In the genomic region with DNA sequence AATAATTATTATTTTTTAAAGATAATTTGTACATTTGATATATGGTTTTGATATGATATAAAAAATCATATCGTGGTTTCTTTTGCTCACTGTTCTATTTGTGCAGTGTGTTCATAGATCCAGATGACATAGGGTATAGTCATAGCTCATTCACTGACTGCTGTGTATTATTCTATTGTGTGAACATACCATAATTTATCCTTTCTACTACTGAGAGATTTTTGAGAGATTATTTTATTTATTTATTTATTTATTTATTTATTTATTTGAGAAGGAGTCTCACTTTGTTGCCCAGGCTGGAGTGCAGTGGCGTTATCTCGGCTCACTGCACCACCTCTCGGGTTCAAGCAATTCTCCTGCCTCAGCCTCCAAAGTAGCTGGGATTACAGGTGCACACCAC, we compare ENCODE assay signal across 26 cellular contexts. TPM values are rescaled to one million over a fixed set of nuclear protein-coding genes. Genes with fewer than 3 reads are reported as not detected.
"Had no signal": no experiment of that assay in that cellular context is flagged by ENCODE, and none has a peak within 500 bp of the region (broad histone marks: within the 10 kb centered on the region; RNA-seq: fewer than 3 reads in every experiment).

No MANE protein-coding gene starts in this region.

- H3K9me3 ChIP-seq: pancreas, psoas muscle, right lobe of liver, sigmoid colon, stomach, thoracic aorta, thyroid gland, tibial nerve, upper lobe of left lung, vagina had no signal

- FAIRE-seq: pancreas, small intestine, urothelium cell line had no signal

- DNase-seq: naive thymus-derived CD4-positive, alpha-beta T cell; natural killer cell; occipital lobe; pancreas; psoas muscle; right lobe of liver; small intestine; stimulated activated CD4-positive, alpha-beta T cell treated with anti-CD3 and anti-CD28 coated beads, Interleukin-15, amount 100 ng/mL, for 24 hours; stimulated activated CD4-positive, alpha-beta T cell treated with anti-CD3 and anti-CD28 coated beads, Interleukin-2, amount 100 ng/mL, for 24 hours; stimulated activated CD4-positive, alpha-beta T cell treated with anti-CD3 and anti-CD28 coated beads, Interleukin-2, amount 100 ng/mL, for 48 hours; stimulated activated CD4-positive, alpha-beta T cell treated with anti-CD3 and anti-CD28 coated beads, Interleukin-4, amount 100 ng/mL, for 24 hours; stimulated activated naive B cell treated with anti-CD40 and anti-IgM and Interleukin-4, amounts not matched to agents 10 μg/mL and 1 μg/mL and 100 μg/mL, for 72 hours; stimulated activated naive CD4-positive, alpha-beta T cell treated with Interleukin-2 at 50 U/mL for 16 hours; stomach; thyroid gland; trophoblast cell; upper lobe of left lung had no signal

- H3K4me1 ChIP-seq: psoas muscle had no signal

- ATAC-seq: naive thymus-derived CD4-positive, alpha-beta T cell; natural killer cell; psoas muscle; right cardiac atrium; stimulated activated effector memory CD8-positive, alpha-beta T cell treated with anti-CD3 and anti-CD28 coated beads, Interleukin-12 subunit alpha, Interleukin-12 subunit beta, amount 100 ng/mL, for 72 hours; stimulated activated naive B cell treated with anti-CD40 and anti-IgM and Interleukin-4, amounts not matched to agents 10 μg/mL and 1 μg/mL and 100 μg/mL, for 72 hours had no signal

- H3K4me3 ChIP-seq: neural progenitor cell, pancreas, psoas muscle, right lobe of liver, sigmoid colon, stomach, thoracic aorta, thyroid gland, tibial nerve, upper lobe of left lung, vagina had no signal

- H2AFZ ChIP-seq: neural progenitor cell had no signal

- H3K27ac ChIP-seq: neural progenitor cell, psoas muscle, right lobe of liver, sigmoid colon, stomach, thoracic aorta, tibial nerve, upper lobe of left lung, vagina had no signal

- H3K36me3 ChIP-seq: neural progenitor cell, pancreas, right lobe of liver, sigmoid colon, stomach, thoracic aorta, thyroid gland, tibial nerve, upper lobe of left lung, vagina had no signal

- H3K4me2 ChIP-seq: neural progenitor cell had no signal

- H3K27me3 ChIP-seq: neural progenitor cell, pancreas, right lobe of liver, thyroid gland, tibial nerve, upper lobe of left lung, vagina had no signal

RNA-seq across cellular contexts. Expression of a gene that starts 39.0 kb away (rescaled TPM):
- total RNA-seq: naive thymus-derived CD4-positive, alpha-beta T cell; natural killer cell; psoas muscle; right lobe of liver; subcutaneous adipose tissue; thoracic aorta had no signal
